Comparison of ENCODE assay signal across 12 cellular contexts in genomic region chr13:104296301-104296700, GRCh38.
DNase-seq lines count a peak whose midpoint lies in the region; ATAC-seq and TF ChIP-seq lines count a peak whose summit lies in the region.
"Had no signal": no experiment of that assay in that cellular context is flagged by ENCODE, and none has a peak within 500 bp of the region (broad histone marks: within the 10 kb centered on the region; RNA-seq: fewer than 3 reads in every experiment).

No MANE protein-coding gene starts in this region.

- H3K4me1 Mint-ChIP-seq in CD8-positive, alpha-beta memory T cell, result no peaks in the 10 kb centered on the region
- H3K4me1 Mint-ChIP-seq: B cell had no signal

- peaks cover 5 to 25% (median 15%) of the 10 kb centered on the region in 5 donors for H3K9me3 Mint-ChIP-seq in CD8-positive, alpha-beta memory T cell

- TF ChIP-seq CTCF in cardiac muscle cell (IDR thresholded peaks at IDR 0.05; ENCODE audit: low read depth, low read length) (no peak), heart right ventricle (IDR thresholded peaks at IDR 0.05) (no peak)

- no peak overlapping the region for H3K27ac Mint-ChIP-seq in CD8-positive, alpha-beta memory T cell
- H3K27ac Mint-ChIP-seq: B cell had no signal

- H3K36me3 ChIP-seq in cardiac muscle cell (no peaks in the 10 kb centered on the region), heart right ventricle (no peaks in the 10 kb centered on the region)
- H3K36me3 ChIP-seq in CD8-positive, alpha-beta memory T cell (ENCODE audit: insufficient read depth, low read length), result no peaks in the 10 kb centered on the region

- no peak overlapping the region for H3K4me3 Mint-ChIP-seq in CD8-positive, alpha-beta memory T cell
- H3K4me3 Mint-ChIP-seq: B cell had no signal

- ATAC-seq in heart right ventricle (no peak), GM18858 (IDR thresholded peaks at IDR 0.05; ENCODE audit: unreplicated experiment) (no peak), GM18873 (IDR thresholded peaks at IDR 0.05; ENCODE audit: low FRiP score, unreplicated experiment) (no peak)
- ATAC-seq: HCT116 had no signal

- DNase-seq in cardiac muscle cell (ENCODE audit: low read depth in 1 of 2, low spot score in 1 of 2) (peak; percentile 17 to 42), heart right ventricle (no peak), SK-N-DZ (ENCODE audit: low spot score) (peak; percentile 88), iris pigment epithelial cell (ENCODE audit: low read depth) (peak; percentile 20)
- no peak for DNase-seq in CD8-positive, alpha-beta memory T cell
- DNase-seq: DMS53, GF-D8 had no signal

- H3K4me1 ChIP-seq in cardiac muscle cell (ENCODE audit: low read depth) (peaks cover 3% of the 10 kb centered on the region), heart right ventricle (no peaks in the 10 kb centered on the region)
- H3K4me1 ChIP-seq in CD8-positive, alpha-beta memory T cell (ENCODE audit: insufficient read depth, low read length), result no peaks in the 10 kb centered on the region

- H3K9me3 ChIP-seq in cardiac muscle cell (ENCODE audit: low read depth) (no peaks in the 10 kb centered on the region), heart right ventricle (no peaks in the 10 kb centered on the region)
- H3K9me3 ChIP-seq in CD8-positive, alpha-beta memory T cell (ENCODE audit: low read length), result no peaks in the 10 kb centered on the region

- POLR2A ChIA-PET in CD8-positive, alpha-beta memory T cell (lab: Charles Lee), result no interaction called here

- H3K27me3 ChIP-seq in cardiac muscle cell (no peaks in the 10 kb centered on the region), heart right ventricle (no peaks in the 10 kb centered on the region)
- no peaks in the 10 kb centered on the region for H3K27me3 ChIP-seq in CD8-positive, alpha-beta memory T cell (ENCODE audit: insufficient read depth, low read length, poor library complexity, severe bottlenecking)

- no peaks in the 10 kb centered on the region for H3K27me3 Mint-ChIP-seq in CD8-positive, alpha-beta memory T cell
- H3K27me3 Mint-ChIP-seq: B cell had no signal

- no peaks in the 10 kb centered on the region for H3K36me3 Mint-ChIP-seq in CD8-positive, alpha-beta memory T cell

- H3K4me3 ChIP-seq in cardiac muscle cell (no peak overlapping the region), heart right ventricle (no peak overlapping the region)
- no peak overlapping the region for H3K4me3 ChIP-seq in CD8-positive, alpha-beta memory T cell (ENCODE audit: low read length)

- H3K27ac ChIP-seq in cardiac muscle cell, result no peak overlapping the region
- no peak overlapping the region for H3K27ac ChIP-seq in heart right ventricle
- H3K27ac ChIP-seq in CD8-positive, alpha-beta memory T cell (ENCODE audit: low read depth, low read length), result no peak overlapping the region
- H3K27ac ChIP-seq: HL-60 had no signal

- 49 to 68% methylated on average over 1 of the region's 1 CpG for WGBS in heart right ventricle, 2 donors

- CTCF ChIA-PET in CD8-positive, alpha-beta memory T cell (lab: Charles Lee), result no interaction called here

- intact Hi-C loops in heart right ventricle (cut with DNase I), result no loop called here

Comparison
In these comparisons a context has a peak if more than half of its experiments do, and no peak if none do; other contexts are left out.
1. DNase-seq: peak in cardiac muscle cell (2 of 2), SK-N-DZ (single experiment) and iris pigment epithelial cell (single experiment); none in heart right ventricle (0 of 2) and CD8-positive, alpha-beta memory T cell (0 of 5).